Comparison of ENCODE assay signal across 8 cellular contexts in the genomic region with DNA sequence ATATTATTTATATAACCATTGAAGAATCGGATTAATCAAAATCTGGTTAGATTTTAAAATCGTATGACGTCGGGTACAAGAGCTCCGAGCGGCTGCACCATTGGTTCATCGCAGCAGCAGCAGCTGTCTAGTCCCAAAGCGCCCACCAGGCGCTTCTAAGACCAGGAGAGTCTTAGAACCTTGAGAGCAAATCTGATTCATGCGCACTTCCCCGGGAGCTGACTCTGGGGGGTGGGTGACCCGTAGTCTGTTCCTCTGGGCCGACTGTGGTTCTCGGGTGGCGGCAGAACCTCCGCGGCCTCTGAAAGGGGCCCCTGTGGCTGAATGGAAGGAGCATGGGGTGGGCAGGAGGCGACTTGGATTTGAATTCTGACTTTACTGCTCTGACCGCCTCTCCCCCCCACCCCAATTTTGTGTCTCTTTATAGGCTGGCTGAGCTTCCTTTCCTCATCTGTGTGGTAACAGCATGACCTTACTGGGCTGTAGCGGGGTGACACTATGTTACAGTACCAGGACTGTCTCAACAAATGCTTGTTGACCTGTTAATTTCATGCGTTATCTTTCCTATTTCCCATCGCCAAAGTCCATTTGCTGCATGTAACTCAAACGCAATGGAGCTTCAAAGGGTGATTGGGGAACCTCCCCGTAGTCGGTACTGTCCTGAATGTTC.
DNase-seq lines count a peak whose midpoint lies in the region; ATAC-seq and TF ChIP-seq lines count a peak whose summit lies in the region.

No MANE protein-coding gene starts in this region.

- H3K27ac ChIP-seq in SK-N-SH (ENCODE audit: low read depth in 2 of 2, low read length in 1 of 2) (no peak overlapping the region), hepatocyte (no peak overlapping the region)

- H3F3A ChIP-seq in SK-N-SH (replicated peaks; ENCODE audit: insufficient read depth): peaks cover 27% of the 10 kb centered on the region

- no peaks in the 10 kb centered on the region for H4K20me1 ChIP-seq in SK-N-SH (ENCODE audit: insufficient read depth)
- H4K20me1 ChIP-seq in hepatocyte (ENCODE audit: insufficient read depth, poor library complexity, severe bottlenecking): no peaks in the 10 kb centered on the region

- ATAC-seq in SK-N-SH treated with all-trans-retinoic acid at 6 μM for 48 hours: no peak
- no peak for ATAC-seq in stimulated activated memory B cell treated with anti-CD40 and anti-IgM and Interleukin-4, amounts not matched to agents 10 μg/mL and 1 μg/mL and 100 μg/mL, for 72 hours
- no peak for ATAC-seq in GM19324 (IDR thresholded peaks at IDR 0.05; ENCODE audit: low FRiP score, unreplicated experiment)
- ATAC-seq in HG02852 (IDR thresholded peaks at IDR 0.05; ENCODE audit: unreplicated experiment): no peak

- H3K9me2 ChIP-seq in SK-N-SH (no peaks in the 10 kb centered on the region), hepatocyte (replicated peaks; ENCODE audit: insufficient read depth) (no peaks in the 10 kb centered on the region)

- no peak for TF ChIP-seq EP300 in SK-N-SH (IDR thresholded peaks at IDR 0.05; ENCODE audit: borderline replicate concordance in 1 of 2, low read depth in 1 of 2, low read length in 1 of 2)

- peaks cover 0 to 17% of the 10 kb centered on the region in 2 experiments; a peak in 3 of 4 replicates for H3K4me1 ChIP-seq in SK-N-SH (ENCODE audit: control insufficient read depth in 1 of 2, insufficient read depth in 2 of 2, low read depth in 1 of 2, low read length in 1 of 2)
- H3K4me1 ChIP-seq in hepatocyte (ENCODE audit: insufficient read depth): peaks cover 22% of the 10 kb centered on the region

- peak overlapping the region; percentile 79; the same call in 1 of the 2 replicates for H2AFZ ChIP-seq in SK-N-SH (ENCODE audit: low read depth)
- peak overlapping the region; percentile 7 for H2AFZ ChIP-seq in hepatocyte

- peak overlapping the region; percentile 91 for H3K27ac Mint-ChIP-seq in stimulated activated memory B cell treated with anti-CD40 and anti-IgM and Interleukin-4, amounts not matched to agents 10 μg/mL and 1 μg/mL and 100 μg/mL, for 72 hours

- H3K4me3 Mint-ChIP-seq in stimulated activated memory B cell treated with anti-CD40 and anti-IgM and Interleukin-4, amounts not matched to agents 10 μg/mL and 1 μg/mL and 100 μg/mL, for 72 hours: peak overlapping the region; percentile 88

- TF ChIP-seq CTCF in SK-N-SH (IDR thresholded peaks at IDR 0.05) (no peak; the same call in 1 of the 2 replicates), WI38 (IDR thresholded peaks at IDR 0.05; ENCODE audit: low read depth, low read length) (no peak), hepatocyte (IDR thresholded peaks at IDR 0.05; ENCODE audit: poor library complexity) (no peak)

- peaks cover 33% of the 10 kb centered on the region for H3K4me1 Mint-ChIP-seq in stimulated activated memory B cell treated with anti-CD40 and anti-IgM and Interleukin-4, amounts not matched to agents 10 μg/mL and 1 μg/mL and 100 μg/mL, for 72 hours

- H3K4me3 ChIP-seq in SK-N-SH (ENCODE audit: low read depth in 2 of 2, low read length in 1 of 2) (peak overlapping the region; percentile 71 to 83; a peak in 3 of 4 replicates), WI38 (ENCODE audit: low read depth, low read length) (peak overlapping the region; percentile 58), hepatocyte (peak overlapping the region; percentile 27)

- H3K36me3 ChIP-seq in SK-N-SH (replicated peaks in 1 of 2; ENCODE audit: control insufficient read depth in 1 of 2, insufficient read depth in 2 of 2, low read length in 1 of 2): no peaks in the 10 kb centered on the region
- no peaks in the 10 kb centered on the region for H3K36me3 ChIP-seq in hepatocyte (replicated peaks; ENCODE audit: insufficient read depth, low read depth)

- H3K27me3 Mint-ChIP-seq in stimulated activated memory B cell treated with anti-CD40 and anti-IgM and Interleukin-4, amounts not matched to agents 10 μg/mL and 1 μg/mL and 100 μg/mL, for 72 hours: no peaks in the 10 kb centered on the region

- POLR2A ChIA-PET in SK-N-SH (lab: Yijun Ruan, JAX): no interaction called here

- TF ChIP-seq RAD21 in SK-N-SH (IDR thresholded peaks at IDR 0.05; ENCODE audit: low read length): no peak

- DNase-seq in SK-N-SH (peak; percentile 17), hepatocyte (ENCODE audit: low spot score) (no peak), cerebellar cortex (ENCODE audit: low spot score) (no peak)

- CTCF ChIA-PET in SK-N-SH (lab: Yijun Ruan, JAX): interaction anchor here (0.7 to 1.8 kb wide), 4 partner anchors 11 to 470 kb away, joined by 3 to 7 read pairs (median 4); no protein-coding TSS in a partner anchor

- H3K9me3 Mint-ChIP-seq in stimulated activated memory B cell treated with anti-CD40 and anti-IgM and Interleukin-4, amounts not matched to agents 10 μg/mL and 1 μg/mL and 100 μg/mL, for 72 hours: no peaks in the 10 kb centered on the region

- H3K27me3 ChIP-seq in SK-N-SH (ENCODE audit: insufficient read depth) (no peaks in the 10 kb centered on the region), hepatocyte (peaks cover 54% of the 10 kb centered on the region)

- H3K9me3 ChIP-seq in SK-N-SH: no peaks in the 10 kb centered on the region
- no peaks in the 10 kb centered on the region for H3K9me3 ChIP-seq in hepatocyte (ENCODE audit: low read depth)

- H3K4me2 ChIP-seq in SK-N-SH: peak overlapping the region; percentile 95; the same call in 1 of the 2 replicates
- H3K4me2 ChIP-seq in hepatocyte: peak overlapping the region; percentile 98

- H3K36me3 Mint-ChIP-seq in stimulated activated memory B cell treated with anti-CD40 and anti-IgM and Interleukin-4, amounts not matched to agents 10 μg/mL and 1 μg/mL and 100 μg/mL, for 72 hours: no peaks in the 10 kb centered on the region

- WGBS in SK-N-SH (ENCODE audit: low lambda C conversion rate): 68% methylated on average over 19 of the region's 25 CpGs
- 12% methylated on average over 25 of the region's 25 CpGs for WGBS in hepatocyte (ENCODE audit: low lambda C conversion rate, missing lambda C conversion rate)

- H3K9ac ChIP-seq in SK-N-SH: no peak overlapping the region

- H3K79me2 ChIP-seq in SK-N-SH (ENCODE audit: insufficient read depth) (peaks cover 28% of the 10 kb centered on the region), hepatocyte (no peaks in the 10 kb centered on the region)

TF ChIP-seq in SK-N-SH, 30 proteins besides CTCF, POLR2A, EP300 and RAD21:
- no peak for TF ChIP-seq RCOR1 (IDR thresholded peaks at IDR 0.05; ENCODE audit: low read length)
- no peak for TF ChIP-seq EZH2phosphoT487 (IDR thresholded peaks at IDR 0.05; ENCODE audit: borderline replicate concordance, low read depth)
- no peak for TF ChIP-seq FOXJ3 (CRISPR knock-in tag; IDR thresholded peaks at IDR 0.05)
- TF ChIP-seq NFIC (IDR thresholded peaks at IDR 0.05; ENCODE audit: borderline replicate concordance): no peak
TF ChIP-seq in SK-N-SH: peak in this region for 0.

TF ChIP-seq in SK-N-SH treated with all-trans-retinoic acid at 6 μM for 48 hours, 23 proteins besides CTCF, POLR2A, EP300 and RAD21 (continues in another document):
- TF ChIP-seq SNAI2 (CRISPR knock-in tag; IDR thresholded peaks at IDR 0.05) (no peak), PPARA (CRISPR knock-in tag; IDR thresholded peaks at IDR 0.05; ENCODE audit: borderline replicate concordance) (no peak), ZNF565 (CRISPR knock-in tag; conservative IDR thresholded peaks at IDR 0.05; ENCODE audit: low read depth) (no peak), CSDC2 (CRISPR knock-in tag; IDR thresholded peaks at IDR 0.05) (no peak), TOX (CRISPR knock-in tag; IDR thresholded peaks at IDR 0.05; ENCODE audit: borderline replicate concordance) (no peak), OSR1 (CRISPR knock-in tag; IDR thresholded peaks at IDR 0.05) (no peak), GLIS3 (CRISPR knock-in tag; IDR thresholded peaks at IDR 0.05) (no peak), ESRRG (CRISPR knock-in tag; IDR thresholded peaks at IDR 0.05) (no peak), BACH2 (CRISPR knock-in tag; IDR thresholded peaks at IDR 0.05; ENCODE audit: borderline replicate concordance) (no peak)
- TF ChIP-seq, protein P1, sequence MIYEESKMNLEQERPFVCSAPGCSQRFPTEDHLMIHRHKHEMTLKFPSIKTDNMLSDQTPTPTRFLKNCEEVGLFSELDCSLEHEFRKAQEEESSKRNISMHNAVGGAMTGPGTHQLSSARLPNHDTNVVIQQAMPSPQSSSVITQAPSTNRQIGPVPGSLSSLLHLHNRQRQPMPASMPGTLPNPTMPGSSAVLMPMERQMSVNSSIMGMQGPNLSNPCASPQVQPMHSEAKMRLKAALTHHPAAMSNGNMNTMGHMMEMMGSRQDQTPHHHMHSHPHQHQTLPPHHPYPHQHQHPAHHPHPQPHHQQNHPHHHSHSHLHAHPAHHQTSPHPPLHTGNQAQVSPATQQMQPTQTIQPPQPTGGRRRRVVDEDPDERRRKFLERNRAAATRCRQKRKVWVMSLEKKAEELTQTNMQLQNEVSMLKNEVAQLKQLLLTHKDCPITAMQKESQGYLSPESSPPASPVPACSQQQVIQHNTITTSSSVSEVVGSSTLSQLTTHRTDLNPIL (CRISPR knock-in tag; IDR thresholded peaks at IDR 0.05; ENCODE audit: low read depth): no peak
- TF ChIP-seq, protein P2, sequence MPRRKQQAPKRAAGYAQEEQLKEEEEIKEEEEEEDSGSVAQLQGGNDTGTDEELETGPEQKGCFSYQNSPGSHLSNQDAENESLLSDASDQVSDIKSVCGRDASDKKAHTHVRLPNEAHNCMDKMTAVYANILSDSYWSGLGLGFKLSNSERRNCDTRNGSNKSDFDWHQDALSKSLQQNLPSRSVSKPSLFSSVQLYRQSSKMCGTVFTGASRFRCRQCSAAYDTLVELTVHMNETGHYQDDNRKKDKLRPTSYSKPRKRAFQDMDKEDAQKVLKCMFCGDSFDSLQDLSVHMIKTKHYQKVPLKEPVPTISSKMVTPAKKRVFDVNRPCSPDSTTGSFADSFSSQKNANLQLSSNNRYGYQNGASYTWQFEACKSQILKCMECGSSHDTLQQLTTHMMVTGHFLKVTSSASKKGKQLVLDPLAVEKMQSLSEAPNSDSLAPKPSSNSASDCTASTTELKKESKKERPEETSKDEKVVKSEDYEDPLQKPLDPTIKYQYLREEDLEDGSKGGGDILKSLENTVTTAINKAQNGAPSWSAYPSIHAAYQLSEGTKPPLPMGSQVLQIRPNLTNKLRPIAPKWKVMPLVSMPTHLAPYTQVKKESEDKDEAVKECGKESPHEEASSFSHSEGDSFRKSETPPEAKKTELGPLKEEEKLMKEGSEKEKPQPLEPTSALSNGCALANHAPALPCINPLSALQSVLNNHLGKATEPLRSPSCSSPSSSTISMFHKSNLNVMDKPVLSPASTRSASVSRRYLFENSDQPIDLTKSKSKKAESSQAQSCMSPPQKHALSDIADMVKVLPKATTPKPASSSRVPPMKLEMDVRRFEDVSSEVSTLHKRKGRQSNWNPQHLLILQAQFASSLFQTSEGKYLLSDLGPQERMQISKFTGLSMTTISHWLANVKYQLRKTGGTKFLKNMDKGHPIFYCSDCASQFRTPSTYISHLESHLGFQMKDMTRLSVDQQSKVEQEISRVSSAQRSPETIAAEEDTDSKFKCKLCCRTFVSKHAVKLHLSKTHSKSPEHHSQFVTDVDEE (CRISPR knock-in tag; IDR thresholded peaks at IDR 0.05): no peak

Comparison
In these comparisons a context has a peak if more than half of its experiments do, and no peak if none do; other contexts are left out.
1. H3K4me3 ChIP-seq: peak in every context shown above with its lines; median percentile 77 in SK-N-SH; 58 in WI38; 27 in hepatocyte.